In genomic region chr5:172979778-172980177, GRCh38 we compare ENCODE assay signal across 16 cellular contexts. TPM values are rescaled to one million over a fixed set of nuclear protein-coding genes. Genes with fewer than 3 reads are reported as not detected.
DNase-seq lines count a peak whose midpoint lies in the region; ATAC-seq and TF ChIP-seq lines count a peak whose summit lies in the region.
"Had no signal": no experiment of that assay in that cellular context is flagged by ENCODE, and none has a peak within 500 bp of the region (broad histone marks: within the 10 kb centered on the region; RNA-seq: fewer than 3 reads in every experiment).

No MANE protein-coding gene starts in this region.

- intact Hi-C loops in PC-3 (cut with micrococcal nuclease) (loop anchor here (5.0 kb wide), 2 partner anchors 303 to 313 kb away; no protein-coding TSS in a partner anchor), natural killer cell (cut with micrococcal nuclease) (loop anchor here (2.0 kb wide), 1 partner anchor 593 kb away; no protein-coding TSS in a partner anchor)

- H3K27ac Mint-ChIP-seq in nephron (peak overlapping the region in 1 of 3 experiments; percentile 66), natural killer cell (no peak overlapping the region)

- H3K27ac ChIP-seq in GM23248 (no peak overlapping the region), PC-3 (ENCODE audit: low read length) (no peak overlapping the region), epithelial cell of prostate (peak overlapping the region; percentile 10)
- H3K27ac ChIP-seq: BLaER1, KMS-11 had no signal

- TF ChIP-seq CTCF in PC-3 (conservative IDR thresholded peaks at IDR 0.05; ENCODE audit: low read depth, low read length) (no peak), nephron (IDR thresholded peaks at IDR 0.05; ENCODE audit: unreplicated experiment in 3 of 3) (no peak), natural killer cell (IDR thresholded peaks at IDR 0.05) (no peak)

- H3K9me3 ChIP-seq in GM23248 (ENCODE audit: low read depth) (no peaks in the 10 kb centered on the region), PC-3 (ENCODE audit: low read length) (no peaks in the 10 kb centered on the region)
- H3K9me3 ChIP-seq: BLaER1 had no signal

- CTCF ChIA-PET in PC-3 (lab: Charles Lee) = interaction anchor here (0.6 to 1.1 kb wide), 2 partner anchors 222 to 765 kb away, joined by 3 to 4 read pairs; no protein-coding TSS in a partner anchor

- in situ Hi-C loops in GM23248 (cut with MboI) = loop anchor here (10.0 to 25.0 kb wide), 2 partner anchors 165 to 308 kb away; partner anchors contain the start of gene BNIP1

- H3F3A ChIP-seq in GM23248 (ENCODE audit: insufficient read depth) (peaks cover 4% of the 10 kb centered on the region), PC-3 (ENCODE audit: low read length, unreplicated experiment) (no peaks in the 10 kb centered on the region)

- H2AFZ ChIP-seq in GM23248 (no peak overlapping the region), PC-3 (ENCODE audit: low read length) (no peak overlapping the region)

- H3K4me2 ChIP-seq in GM23248 (ENCODE audit: unreplicated experiment) (no peak overlapping the region), PC-3 (ENCODE audit: low read length) (no peak overlapping the region)
- H3K4me2 ChIP-seq: BLaER1, KMS-11 had no signal

- no peak overlapping the region for H3K4me3 ChIP-seq in GM23248
- no peak overlapping the region for H3K4me3 ChIP-seq in PC-3 (ENCODE audit: low read length)
- H3K4me3 ChIP-seq: BLaER1, GM12878 had no signal

- no peaks in the 10 kb centered on the region for H3K9me2 ChIP-seq in GM23248 (ENCODE audit: insufficient read depth)
- no peaks in the 10 kb centered on the region for H3K9me2 ChIP-seq in PC-3 (replicated peaks; ENCODE audit: low read length)

- H3K4me3 Mint-ChIP-seq in nephron = peak overlapping the region in 2 of 3 experiments; percentile 28 to 65
- no peak overlapping the region for H3K4me3 Mint-ChIP-seq in natural killer cell

- no peaks in the 10 kb centered on the region for H3K36me3 Mint-ChIP-seq in nephron (ENCODE audit: low read depth)
- no peaks in the 10 kb centered on the region for H3K36me3 Mint-ChIP-seq in natural killer cell

- BruUV-seq in PC-3 (replicated peaks; lab: Mats Ljungman, UMichigan) = no TSS peak

- H3K9me3 Mint-ChIP-seq in nephron = no peaks in the 10 kb centered on the region
- no peaks in the 10 kb centered on the region for H3K9me3 Mint-ChIP-seq in natural killer cell

- H3K27me3 Mint-ChIP-seq in nephron (ENCODE audit: low read depth) (peaks cover 29% of the 10 kb centered on the region), natural killer cell (ENCODE audit: low read depth in 2 of 2) (peaks cover 7 to 20% of the 10 kb centered on the region in 2 donors)

- H3K79me2 ChIP-seq in GM23248 (ENCODE audit: insufficient read depth) (peaks cover 10% of the 10 kb centered on the region), PC-3 (ENCODE audit: low read length) (peaks cover 13% of the 10 kb centered on the region)

- ATAC-seq in PC-3 = no peak
- no peak for ATAC-seq in natural killer cell
- no peak for ATAC-seq in HG03442 (IDR thresholded peaks at IDR 0.05; ENCODE audit: unreplicated experiment)
- ATAC-seq: GM12878, HCT116 had no signal

- H3K36me3 ChIP-seq in GM23248 (ENCODE audit: low read depth) = no peaks in the 10 kb centered on the region
- no peaks in the 10 kb centered on the region for H3K36me3 ChIP-seq in PC-3 (ENCODE audit: low read depth, low read length)
- H3K36me3 ChIP-seq: BLaER1 had no signal

- H4K20me1 ChIP-seq in GM23248 (ENCODE audit: insufficient read depth) (no peaks in the 10 kb centered on the region), PC-3 (ENCODE audit: low read length) (no peaks in the 10 kb centered on the region)

- peak; percentile 67 for DNase-seq in GM23248
- peak; percentile 23 for DNase-seq in PC-3
- peak; percentile 22 for DNase-seq in epithelial cell of prostate (ENCODE audit: low read depth, low spot score)
- DNase-seq in natural killer cell = no peak
- no peak for DNase-seq in HuH-7 (ENCODE audit: low spot score)
- DNase-seq in central memory CD4-positive, alpha-beta T cell = no peak
- DNase-seq: MM.1S, NCI-H1105, NCI-H1694 treated with DMSO at 0.1 percent for 48 hours, NCI-H446 had no signal

- no peaks in the 10 kb centered on the region for H3K4me1 ChIP-seq in GM23248 (ENCODE audit: insufficient read depth)
- H3K4me1 ChIP-seq in PC-3 (ENCODE audit: insufficient read depth, low read length) = no peaks in the 10 kb centered on the region

- H3K27me3 ChIP-seq in GM23248 (replicated peaks; ENCODE audit: insufficient read depth) (no peaks in the 10 kb centered on the region), PC-3 (ENCODE audit: low read length) (no peaks in the 10 kb centered on the region)
- H3K27me3 ChIP-seq: BLaER1 had no signal

- H3K9ac ChIP-seq in GM23248 = no peak overlapping the region
- H3K9ac ChIP-seq in PC-3 (ENCODE audit: low read length) = no peak overlapping the region
- H3K9ac ChIP-seq: BLaER1, KMS-11 had no signal

- whole genome bisulfite sequencing in GM23248 (ENCODE audit: low coverage in 1 of 2, low lambda C conversion rate in 2 of 2, missing lambda C conversion rate in 2 of 2), 2 experiments = 76 to 87% methylated on average over 4 of the region's 4 CpGs

- POLR2A ChIA-PET in PC-3 (lab: Charles Lee; ENCODE audit: unreplicated experiment) = no interaction called here

- H3K4me1 Mint-ChIP-seq in nephron (peaks cover 7% of the 10 kb centered on the region), natural killer cell (peaks cover 13 to 14% of the 10 kb centered on the region in 2 donors)

RNA-seq across cellular contexts. Expression of gene ATP6V0E1, which starts 3.8 kb away (rescaled TPM):
- 175 and 204 TPM in 2 replicates for total RNA-seq in GM23248 (2014; rRNA removed; shearing (Covaris generic))
- polyA plus RNA-seq in GM23248 (2016; fragmentation: Nextera tagmentation; extraction: Ambion mirVana) = 675 and 702 TPM in 2 replicates
- 154 and 162 TPM in 2 replicates for total RNA-seq in PC-3 (2014; rRNA removed)
- 100 to 1,000 TPM; 101 to 141 (median 103) TPM for total RNA-seq in natural killer cell

RNA-seq across cellular contexts. Expression of gene RPL26L1, which starts 20.6 kb away (rescaled TPM):
- total RNA-seq in GM23248 (2014; rRNA removed; shearing (Covaris generic)) = 24.3 and 30.7 TPM in 2 replicates
- polyA plus RNA-seq in GM23248 (2016; fragmentation: Nextera tagmentation; extraction: Ambion mirVana) = 102 and 104 TPM in 2 replicates
- total RNA-seq in PC-3 (2014; rRNA removed) = 73.9 and 93.1 TPM in 2 replicates
- 10 to 100 TPM; 11.2 to 12.4 (median 12.1) TPM for total RNA-seq in natural killer cell

Comparison
In these comparisons a context has a peak if more than half of its experiments do, and no peak if none do; other contexts are left out.
1. DNase-seq: peak in GM23248 (single experiment), PC-3 (single experiment) and epithelial cell of prostate (single experiment); none in natural killer cell (single experiment), HuH-7 (single experiment) and central memory CD4-positive, alpha-beta T cell (single experiment).